ENCODE assay signal across 1 cellular context in genomic region chr9:127521919-127522304, GRCh38.
TF ChIP-seq lines count a peak whose summit lies in the region.

No MANE protein-coding gene starts in this region.

TF ChIP-seq in HepG2, 621 proteins besides CTCF, POLR2A, EP300 and RAD21 (continued from another document):
- TF ChIP-seq ZBTB33 (CRISPR knock-in tag; IDR thresholded peaks at IDR 0.05) (peak; percentile 28; the same call in 1 of the 2 replicates), ZNF326 (CRISPR knock-in tag; IDR thresholded peaks at IDR 0.05; ENCODE audit: borderline replicate concordance) (no peak), AGO2 (optimal IDR thresholded peaks at IDR 0.05; ENCODE audit: low read depth, low read length) (peak; percentile 18), PREB (CRISPR knock-in tag; IDR thresholded peaks at IDR 0.05) (no peak)
